ENCODE assay signal across 19 cellular contexts in the genomic region with DNA sequence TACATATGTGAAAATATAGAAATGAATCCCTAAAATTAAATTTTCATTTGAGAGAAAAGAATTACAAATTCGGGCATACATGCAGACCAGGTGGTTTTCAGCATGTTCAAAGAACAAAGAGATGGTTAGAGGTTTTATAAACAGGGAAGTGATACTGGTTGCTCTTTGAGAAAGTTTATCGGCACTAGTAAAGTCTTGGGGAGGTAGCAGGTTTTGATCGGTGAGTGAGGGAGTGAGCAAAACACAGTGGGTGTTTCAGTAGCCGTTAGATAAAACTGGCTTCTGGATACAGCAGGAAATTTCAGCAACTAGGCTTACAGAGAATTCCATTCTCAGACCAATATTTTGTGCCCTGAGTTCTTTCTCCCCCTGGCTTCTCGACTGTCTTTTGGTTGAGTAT. TPM values are rescaled to one million over a fixed set of nuclear protein-coding genes. Genes with fewer than 3 reads are reported as not detected.
DNase-seq lines count a peak whose midpoint lies in the region; ATAC-seq and TF ChIP-seq lines count a peak whose summit lies in the region.
"Had no signal": no experiment of that assay in that cellular context is flagged by ENCODE, and none has a peak within 500 bp of the region (broad histone marks: within the 10 kb centered on the region; RNA-seq: fewer than 3 reads in every experiment).

No MANE protein-coding gene starts in this region.

- TF ChIP-seq CTCF in OCI-LY3 (IDR thresholded peaks at IDR 0.05; ENCODE audit: low read depth, low read length): no peak
- no peak for TF ChIP-seq CTCF in nephron progenitor cell (IDR thresholded peaks at IDR 0.05)

- H3K27me3 ChIP-seq in Karpas-422 (ENCODE audit: low read length): no peaks in the 10 kb centered on the region
- H3K27me3 ChIP-seq in OCI-LY3 (ENCODE audit: low read depth, low read length): no peaks in the 10 kb centered on the region
- H3K27me3 ChIP-seq: BE2C had no signal

- no peak overlapping the region for H3K27ac ChIP-seq in Karpas-422 (ENCODE audit: low read length)
- no peak overlapping the region for H3K27ac ChIP-seq in OCI-LY3 (ENCODE audit: low read length)
- H3K27ac ChIP-seq: 22Rv1 had no signal

- DNase-seq in NOMO-1 treated with DMSO at 0.1 percent for 48 hours (lab: John Stamatoyannopoulos, UW; ENCODE audit: unreplicated experiment) (peak; percentile 28), NOMO-1 treated with dmso at 0.1 percent for 144 hours (lab: John Stamatoyannopoulos, UW; ENCODE audit: unreplicated experiment) (no peak), Karpas-422 (peak; percentile 63), nephron progenitor cell (no peak), sciatic nerve (ENCODE audit: low spot score) (no peak), middle frontal gyrus (ENCODE audit: extremely low spot score, low spot score) (no peak)
- DNase-seq: BE2C; CD4-positive, alpha-beta T cell; DMS79; NCI-H1417 treated with DMSO at 0.1 percent for 48 hours; NCI-H1930; NCI-H446 treated with DMSO at 0.1 percent for 48 hours had no signal

- H3K9me3 ChIP-seq in Karpas-422 (ENCODE audit: low read length) (no peaks in the 10 kb centered on the region), OCI-LY3 (ENCODE audit: insufficient read depth, low read length) (no peaks in the 10 kb centered on the region)
- H3K9me3 ChIP-seq: BE2C, HAP-1 had no signal

- peak overlapping the region; percentile 91 for H2AFZ ChIP-seq in Karpas-422 (ENCODE audit: low read length)
- H2AFZ ChIP-seq in OCI-LY3 (ENCODE audit: low read depth, low read length): no peak overlapping the region

- H3K36me3 Mint-ChIP-seq in nephron progenitor cell (ENCODE audit: low read depth): peaks cover 5% of the 10 kb centered on the region

- H3K4me3 Mint-ChIP-seq in nephron progenitor cell: no peak overlapping the region
- H3K4me3 Mint-ChIP-seq: CD4-positive, alpha-beta T cell had no signal

- H3K9ac ChIP-seq in Karpas-422 (ENCODE audit: low read length) (0 out of 2 replicates have a peak overlapping the region, but pooled peaks have one; percentile 21), OCI-LY3 (ENCODE audit: low read length) (no peak overlapping the region)

- intact Hi-C loops in sciatic nerve (cut with DNase I): no loop called here

- peaks cover 10% of the 10 kb centered on the region for H3K4me1 Mint-ChIP-seq in nephron progenitor cell

- ATAC-seq in sciatic nerve (no peak), HG03439 (IDR thresholded peaks at IDR 0.05; ENCODE audit: unreplicated experiment) (no peak)
- ATAC-seq: Panc1, Right ventricle myocardium inferior had no signal

- H4K20me1 ChIP-seq in Karpas-422 (ENCODE audit: insufficient read depth, low read depth, low read length) (no peaks in the 10 kb centered on the region), OCI-LY3 (ENCODE audit: insufficient read depth, low read length) (no peaks in the 10 kb centered on the region)

- H3K4me2 ChIP-seq in Karpas-422 (ENCODE audit: low read depth, low read length, poor library complexity, severe bottlenecking): peak overlapping the region; percentile 32
- H3K4me2 ChIP-seq in OCI-LY3 (ENCODE audit: low read length): peak overlapping the region; percentile 29

- H3K27me3 Mint-ChIP-seq in nephron progenitor cell (ENCODE audit: low read depth, poor library complexity): peaks cover 3% of the 10 kb centered on the region
- H3K27me3 Mint-ChIP-seq: CD4-positive, alpha-beta T cell had no signal

- no peaks in the 10 kb centered on the region for H3K36me3 ChIP-seq in Karpas-422 (ENCODE audit: insufficient read depth, low read length)
- no peaks in the 10 kb centered on the region for H3K36me3 ChIP-seq in OCI-LY3 (replicated peaks; ENCODE audit: low read depth, low read length)
- H3K36me3 ChIP-seq: BE2C, HAP-1 had no signal

- no peaks in the 10 kb centered on the region for H3K79me2 ChIP-seq in Karpas-422 (ENCODE audit: low read length)
- no peaks in the 10 kb centered on the region for H3K79me2 ChIP-seq in OCI-LY3 (ENCODE audit: low read length)

- H3K27ac Mint-ChIP-seq in nephron progenitor cell: peak overlapping the region; percentile 50
- H3K27ac Mint-ChIP-seq: CD4-positive, alpha-beta T cell had no signal

- no peaks in the 10 kb centered on the region for H3K9me3 Mint-ChIP-seq in nephron progenitor cell
- H3K9me3 Mint-ChIP-seq: CD4-positive, alpha-beta T cell had no signal

- no peaks in the 10 kb centered on the region for H3K9me2 ChIP-seq in Karpas-422 (replicated peaks; ENCODE audit: insufficient read depth, low read length)

- peaks cover 23% of the 10 kb centered on the region for H3K4me1 ChIP-seq in Karpas-422 (ENCODE audit: low read length)
- H3K4me1 ChIP-seq in OCI-LY3 (ENCODE audit: low read length): peaks cover 8% of the 10 kb centered on the region
- H3K4me1 ChIP-seq: BE2C, HAP-1 had no signal

- H3K4me3 ChIP-seq in Karpas-422 (ENCODE audit: low read length) (no peak overlapping the region), OCI-LY3 (ENCODE audit: low read length) (no peak overlapping the region)
- H3K4me3 ChIP-seq: HAP-1 had no signal

RNA-seq across cellular contexts. Expression of a gene that starts 51.1 kb away (rescaled TPM):
- total RNA-seq in Karpas-422 (2014; rRNA removed; shearing (Covaris generic); ENCODE audit: low replicate concordance): 0.04 and 0.22 TPM in 2 replicates
- 2.9 TPM for total RNA-seq in sciatic nerve
- total RNA-seq: CD4-positive, alpha-beta T cell; T-helper 1 cell treated with Interleukin-12 subunit alpha and Interleukin-12 subunit beta and Interleukin-4 antibody, amounts not matched to agents 30 ng/mL and 1 ng/mL, for 36 hours had no signal

Comparison
In these comparisons a context has a peak if more than half of its experiments do, and no peak if none do; other contexts are left out.
1. DNase-seq: peak in NOMO-1 treated with DMSO at 0.1 percent for 48 hours (single experiment) and Karpas-422 (single experiment); none in NOMO-1 treated with dmso at 0.1 percent for 144 hours (single experiment), nephron progenitor cell (single experiment), sciatic nerve (single experiment) and middle frontal gyrus (single experiment).